ENCODE assay signal across 14 cellular contexts in the genomic region with DNA sequence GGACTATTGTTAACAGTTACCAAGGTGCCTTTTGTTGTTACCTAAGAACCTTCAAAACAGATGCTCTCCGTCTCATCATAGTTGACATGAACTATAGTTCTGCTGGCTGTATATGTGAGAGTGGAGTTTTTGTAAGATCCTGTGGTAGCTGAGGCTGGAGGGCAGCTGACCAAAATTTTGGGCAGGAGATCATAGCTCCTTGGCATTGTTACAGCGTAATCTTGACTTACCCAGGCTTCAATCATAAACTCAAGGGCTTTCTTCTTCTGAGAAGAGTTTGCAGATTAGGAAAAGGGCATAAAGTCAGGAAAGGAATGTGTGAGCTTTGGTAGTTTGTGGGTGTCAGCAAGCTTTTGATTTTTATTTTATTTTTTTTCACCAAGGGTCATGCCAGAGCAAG. TPM values are rescaled to one million over a fixed set of nuclear protein-coding genes. Genes with fewer than 3 reads are reported as not detected.
A peak's percentile ranks its signal among the peaks of the same experiment; 100 is the strongest.
DNase-seq lines count a peak whose midpoint lies in the region; ATAC-seq and TF ChIP-seq lines count a peak whose summit lies in the region.
"Had no signal": no experiment of that assay in that cellular context is flagged by ENCODE, and none has a peak within 500 bp of the region (broad histone marks: within the 10 kb centered on the region; RNA-seq: fewer than 3 reads in every experiment).

No MANE protein-coding gene starts in this region.

- H4K91ac ChIP-seq in IMR-90 (ENCODE audit: insufficient read depth, low read depth, low read length): no peak overlapping the region

- no peak overlapping the region for H3K14ac ChIP-seq in IMR-90 (replicated peaks; ENCODE audit: low read depth, low read length)

- H3K9me1 ChIP-seq in IMR-90 (ENCODE audit: insufficient read depth, low read length): peaks cover 17% of the 10 kb centered on the region

- no CpG with 5 or more reads among the region's 2 CpGs for WGBS in IMR-90 (ENCODE audit: extremely low coverage in 2 of 2, insufficient read length in 1 of 2), 2 experiments
- 91% methylated on average over 2 of the region's 2 CpGs; no CpG with 5 or more reads in 1 of the 2 experiments for WGBS in endodermal cell (ENCODE audit: insufficient coverage in 1 of 2, insufficient read length in 1 of 2), 2 experiments
- WGBS in tibial nerve, 2 donors: 73 to 78% methylated on average over 2 of the region's 2 CpGs

- no peaks in the 10 kb centered on the region for H3K27me3 Mint-ChIP-seq in activated T-cell treated with anti-CD3 and anti-CD28 coated beads, Interleukin-2, amount 50 U/mL, for 72 hours (ENCODE audit: low read depth)
- H3K27me3 Mint-ChIP-seq in endodermal cell (ENCODE audit: insufficient read depth): no peaks in the 10 kb centered on the region

- no peak overlapping the region for H3K27ac ChIP-seq in IMR-90 (ENCODE audit: insufficient read depth, low read length)
- no peak overlapping the region for H3K27ac ChIP-seq in endodermal cell (ENCODE audit: low read depth, low read length)
- H3K27ac ChIP-seq in gastrocnemius medialis: peak overlapping the region; percentile 74 to 80 (median 76)
- no peak overlapping the region for H3K27ac ChIP-seq in tibial nerve
- H3K27ac ChIP-seq: 22Rv1, BLaER1, HL-60 had no signal

- no peak overlapping the region for H2BK120ac ChIP-seq in IMR-90 (ENCODE audit: low read depth, low read length)

- H3K23ac ChIP-seq in IMR-90 (ENCODE audit: low read depth, low read length): peak overlapping the region; percentile 0; the same call in 1 of the 2 replicates

- peak overlapping the region; percentile 23 for H3K27ac Mint-ChIP-seq in activated T-cell treated with anti-CD3 and anti-CD28 coated beads, Interleukin-2, amount 50 U/mL, for 72 hours
- H3K27ac Mint-ChIP-seq in endodermal cell: peak overlapping the region; percentile 31

- H3K4me1 Mint-ChIP-seq in activated T-cell treated with anti-CD3 and anti-CD28 coated beads, Interleukin-2, amount 50 U/mL, for 72 hours (ENCODE audit: low read depth): peaks cover 11% of the 10 kb centered on the region
- H3K4me1 Mint-ChIP-seq in endodermal cell: peaks cover 13% of the 10 kb centered on the region

- H3K56ac ChIP-seq in IMR-90 (ENCODE audit: extremely low read depth, insufficient read depth, low read length): no peak overlapping the region

- H3K4me3 Mint-ChIP-seq in activated T-cell treated with anti-CD3 and anti-CD28 coated beads, Interleukin-2, amount 50 U/mL, for 72 hours: no peak overlapping the region
- no peak overlapping the region for H3K4me3 Mint-ChIP-seq in endodermal cell

- TF ChIP-seq EP300 in tibial nerve (IDR thresholded peaks at IDR 0.05): no peak

- dilution Hi-C loops in IMR-90 (cut with HindIII; ENCODE audit: low sequenced_read_pairs, unreplicated experiment): no loop called here

- no peak overlapping the region for H3K4me2 ChIP-seq in IMR-90 (ENCODE audit: low read depth, low read length)
- H3K4me2 ChIP-seq: BLaER1 had no signal

- no peak overlapping the region for H2BK15ac ChIP-seq in IMR-90 (ENCODE audit: low read depth, low read length)

- H2AK5ac ChIP-seq in IMR-90 (ENCODE audit: low read depth, low read length): no peak overlapping the region

- H3K9me3 ChIP-seq in IMR-90 (ENCODE audit: control insufficient read depth, insufficient read depth, low read length) (no peaks in the 10 kb centered on the region), endodermal cell (ENCODE audit: control insufficient read depth, low read length) (no peaks in the 10 kb centered on the region), gastrocnemius medialis (no peaks in the 10 kb centered on the region), tibial nerve (no peaks in the 10 kb centered on the region)
- H3K9me3 ChIP-seq: BLaER1 had no signal

- H2AK9ac ChIP-seq in IMR-90 (replicated peaks; ENCODE audit: low read depth, low read length, poor library complexity): no peak overlapping the region

- H3K79me1 ChIP-seq in IMR-90 (ENCODE audit: low read depth in 1 of 2, low read length in 2 of 2): peaks cover 25 to 41% of the 10 kb centered on the region in 2 experiments

- H3K9ac ChIP-seq in IMR-90 (ENCODE audit: low read depth, low read length) (no peak overlapping the region), endodermal cell (ENCODE audit: extremely low read depth, low read length, poor library complexity, severe bottlenecking) (no peak overlapping the region)
- H3K9ac ChIP-seq: BLaER1 had no signal

- no peak overlapping the region for H3K18ac ChIP-seq in IMR-90 (ENCODE audit: low read depth, low read length)

- no peaks in the 10 kb centered on the region for H3K27me3 ChIP-seq in IMR-90 (ENCODE audit: control insufficient read depth, insufficient read depth, low read length)
- H3K27me3 ChIP-seq in endodermal cell (ENCODE audit: control insufficient read depth, insufficient read depth, low read length, poor library complexity, severe bottlenecking): no peaks in the 10 kb centered on the region
- H3K27me3 ChIP-seq in gastrocnemius medialis: no peaks in the 10 kb centered on the region
- no peaks in the 10 kb centered on the region for H3K27me3 ChIP-seq in tibial nerve
- H3K27me3 ChIP-seq: BLaER1 had no signal

- POLR2A ChIA-PET in IMR-90 (lab: Charles Lee; ENCODE audit: unreplicated experiment): interaction anchor here (0.6 kb wide), 3 partner anchors 10 to 196 kb away, joined by 3 to 23 read pairs (median 6); no protein-coding TSS in a partner anchor

- no peaks in the 10 kb centered on the region for H3K9me3 Mint-ChIP-seq in activated T-cell treated with anti-CD3 and anti-CD28 coated beads, Interleukin-2, amount 50 U/mL, for 72 hours
- H3K9me3 Mint-ChIP-seq in endodermal cell: no peaks in the 10 kb centered on the region

- no peak overlapping the region for H3K4ac ChIP-seq in IMR-90 (ENCODE audit: low read depth, low read length)

- H4K5ac ChIP-seq in IMR-90 (ENCODE audit: low read depth, low read length): no peak overlapping the region

- intact Hi-C loops in IMR-90 (cut with micrococcal nuclease) (no loop called here), gastrocnemius medialis (cut with DNase I; ENCODE audit: low total_unique reads) (no loop called here)

- H3K36me3 Mint-ChIP-seq in activated T-cell treated with anti-CD3 and anti-CD28 coated beads, Interleukin-2, amount 50 U/mL, for 72 hours (ENCODE audit: insufficient read depth in 2 of 2): peaks cover 0 to 5% of the 10 kb centered on the region in 2 donors
- H3K36me3 Mint-ChIP-seq in endodermal cell (ENCODE audit: low read depth): peaks cover 5% of the 10 kb centered on the region

- H4K8ac ChIP-seq in IMR-90 (ENCODE audit: low read depth in 2 of 2, low read length in 2 of 2): no peak overlapping the region

- H2AFZ ChIP-seq in IMR-90 (replicated peaks; ENCODE audit: low read length, poor library complexity): no peak overlapping the region

- H2BK20ac ChIP-seq in IMR-90 (ENCODE audit: low read depth, low read length): no peak overlapping the region

- H3K36me3 ChIP-seq in IMR-90 (ENCODE audit: control insufficient read depth, insufficient read depth, low read length): no peaks in the 10 kb centered on the region
- H3K36me3 ChIP-seq in endodermal cell (ENCODE audit: control insufficient read depth, insufficient read depth, low read length): no peaks in the 10 kb centered on the region
- H3K36me3 ChIP-seq in gastrocnemius medialis: no peaks in the 10 kb centered on the region
- peaks cover 0 to 8% (median 0%) of the 10 kb centered on the region in 3 donors for H3K36me3 ChIP-seq in tibial nerve

- CTCF ChIA-PET in IMR-90 (lab: Yijun Ruan, JAX): no interaction called here

- DNase-seq in activated T-cell treated with anti-CD3 and anti-CD28 coated beads, Interleukin-2, amount 50 U/mL, for 72 hours: no peak
- DNase-seq in activated T-cell treated with anti-CD3 and anti-CD28 coated beads, Interleukin-2, amount 50 U/mL, for 48 hours: no peak
- no peak for DNase-seq in IMR-90
- no peak for DNase-seq in endodermal cell
- no peak for DNase-seq in gastrocnemius medialis
- DNase-seq in anterior cingulate cortex (lab: John Stamatoyannopoulos, UW): no peak
- no peak for DNase-seq in stimulated activated CD4-positive, alpha-beta T cell treated with anti-CD3 and anti-CD28 coated beads, Interleukin-15, amount 100 ng/mL, for 24 hours
- no peak for DNase-seq in tibial nerve (ENCODE audit: low spot score in 2 of 2)
- DNase-seq: AML-193, DMS 273 treated with DMSO at 0.1 percent for 48 hours, HCEC 1CT had no signal

- no peaks in the 10 kb centered on the region for H4K20me1 ChIP-seq in IMR-90 (ENCODE audit: insufficient read depth, low read length)

- no TSS peak for BruUV-seq in IMR-90 (replicated peaks; lab: Mats Ljungman, UMichigan)

- H3K4me3 ChIP-seq in IMR-90 (ENCODE audit: insufficient read depth, low read depth, low read length): no peak overlapping the region
- no peak overlapping the region for H3K4me3 ChIP-seq in endodermal cell (ENCODE audit: low read length)
- H3K4me3 ChIP-seq in gastrocnemius medialis: no peak overlapping the region
- no peak overlapping the region for H3K4me3 ChIP-seq in tibial nerve
- H3K4me3 ChIP-seq: BLaER1 had no signal

- TF ChIP-seq CTCF in IMR-90 (conservative IDR thresholded peaks at IDR 0.05; ENCODE audit: low read depth, low read length) (no peak), endodermal cell (conservative IDR thresholded peaks at IDR 0.05) (no peak), gastrocnemius medialis (IDR thresholded peaks at IDR 0.05 in 4 of 5, conservative IDR thresholded peaks at IDR 0.05 in 1 of 5) (no peak), tibial nerve (IDR thresholded peaks at IDR 0.05) (no peak)

- peaks cover 18% of the 10 kb centered on the region for H3K4me1 ChIP-seq in IMR-90 (ENCODE audit: control insufficient read depth, insufficient read depth, low read length)
- peaks cover 14% of the 10 kb centered on the region for H3K4me1 ChIP-seq in endodermal cell (ENCODE audit: control insufficient read depth, insufficient read depth, low read length)
- peaks cover 51 to 53% of the 10 kb centered on the region in 2 donors for H3K4me1 ChIP-seq in gastrocnemius medialis
- peaks cover 0 to 32% (median 0%) of the 10 kb centered on the region in 4 donors for H3K4me1 ChIP-seq in tibial nerve

- no peak for ATAC-seq in activated T-cell treated with anti-CD3 and anti-CD28 coated beads, Interleukin-2, amount 50 U/mL, for 72 hours (replicated peaks in 1 of 2)
- ATAC-seq in IMR-90 (ENCODE audit: low read depth) (no peak), gastrocnemius medialis (no peak)

- in situ Hi-C loops in IMR-90 (cut with MboI; ENCODE audit: low sequenced_read_pairs): no loop called here
- in situ Hi-C loops in gastrocnemius medialis (cut with MboI; ENCODE audit: low sequenced_read_pairs in 4 of 4): no loop called here

- TF ChIP-seq POLR2A in IMR-90 (IDR thresholded peaks at IDR 0.05; ENCODE audit: low read depth, low read length) (no peak), gastrocnemius medialis (IDR thresholded peaks at IDR 0.05) (no peak), tibial nerve (IDR thresholded peaks at IDR 0.05) (no peak)

- TF ChIP-seq RAD21 in IMR-90 (IDR thresholded peaks at IDR 0.05; ENCODE audit: low read length): no peak

- no peak overlapping the region for H2BK5ac ChIP-seq in IMR-90 (ENCODE audit: low read depth, low read length, poor library complexity, severe bottlenecking)

RNA-seq across cellular contexts. Expression of a gene that starts 34.5 kb away (rescaled TPM):
- 10 to 100 TPM; 29.7 to 38.8 TPM for total RNA-seq in activated T-cell treated with anti-CD3 and anti-CD28 coated beads, Interleukin-2, amount 50 U/mL, for 72 hours
- total RNA-seq in IMR-90 (2012; rRNA removed) (13.8 and 14.7 TPM in 2 replicates), endodermal cell (10 to 100 TPM; 13.2 to 18.6 TPM), gastrocnemius medialis (10 to 100 TPM; 18.8 to 62.4 (median 26.2) TPM), tibial nerve (10 to 100 TPM; 54.8 to 85.3 (median 64.0) TPM)
- 11.4 and 12.3 TPM in 2 replicates for polyA plus RNA-seq in IMR-90 (2012; rRNA removed)
- polyA plus RNA-seq in IMR-90 (2012; cell fraction: cytosol; rRNA removed): 5.9 and 6.8 TPM in 2 replicates
- polyA plus RNA-seq in IMR-90 (2012; cell fraction: nucleus; rRNA removed; ENCODE audit: low replicate concordance): 5.6 and 7.6 TPM in 2 replicates
- 13.7 TPM for polyA plus RNA-seq in endodermal cell (2013, experiment 1 of 2)
- polyA plus RNA-seq in endodermal cell (2013, experiment 2 of 2): 13.8 TPM

Comparison
In these comparisons a context has a peak if more than half of its experiments do, and no peak if none do; other contexts are left out.
1. H3K27ac ChIP-seq: peak in gastrocnemius medialis (4 of 4); none in IMR-90 (single experiment), endodermal cell (single experiment) and tibial nerve (0 of 4).